Comparison of ENCODE assay signal across 10 cellular contexts in genomic region chr3:69236808-69237707, GRCh38.
DNase-seq lines count a peak whose midpoint lies in the region; TF ChIP-seq lines count a peak whose summit lies in the region.
"Had no signal": no experiment of that assay in that cellular context is flagged by ENCODE, and none has a peak within 500 bp of the region (broad histone marks: within the 10 kb centered on the region; RNA-seq: fewer than 3 reads in every experiment).

No MANE protein-coding gene starts in this region.

- no peak overlapping the region for H3K4me2 ChIP-seq in OCI-LY3 (ENCODE audit: low read length)

- H3K27ac ChIP-seq in OCI-LY3 (ENCODE audit: low read length) (no peak overlapping the region), muscle layer of duodenum (ENCODE audit: low read length) (peak overlapping the region; percentile 33)

- H3K4me3 ChIP-seq in OCI-LY3 (ENCODE audit: low read length) (no peak overlapping the region), endocrine pancreas (ENCODE audit: control insufficient read depth, insufficient read depth, low read length) (peak overlapping the region; percentile 16), muscle layer of duodenum (ENCODE audit: low read depth in 1 of 2, low read length in 2 of 2) (peak overlapping the region in 1 of 2 donors; percentile 53)

- H3K4me1 ChIP-seq in OCI-LY3 (ENCODE audit: low read length) (no peaks in the 10 kb centered on the region), endocrine pancreas (ENCODE audit: control insufficient read depth, insufficient read depth, low read length) (peaks cover 6% of the 10 kb centered on the region), muscle layer of duodenum (ENCODE audit: control insufficient read depth in 1 of 2, insufficient read depth in 2 of 2, low read length in 2 of 2) (peaks cover 0 to 5% of the 10 kb centered on the region in 2 donors)

- no peak overlapping the region for H2AFZ ChIP-seq in OCI-LY3 (ENCODE audit: low read depth, low read length)

- no peaks in the 10 kb centered on the region for H3K79me2 ChIP-seq in OCI-LY3 (ENCODE audit: low read length)

- no peaks in the 10 kb centered on the region for H3K27me3 ChIP-seq in OCI-LY3 (ENCODE audit: low read depth, low read length)
- no peaks in the 10 kb centered on the region for H3K27me3 ChIP-seq in endocrine pancreas (ENCODE audit: control insufficient read depth, insufficient read depth, low read length)
- H3K27me3 ChIP-seq in muscle layer of duodenum (ENCODE audit: low read depth, low read length), result no peaks in the 10 kb centered on the region
- H3K27me3 ChIP-seq: upper lobe of left lung had no signal

- DNase-seq in CD1c-positive myeloid dendritic cell (ENCODE audit: extremely low spot score) (peak; percentile 16), NCI-H226 (no peak), SIG-M5 (lab: John Stamatoyannopoulos, UW) (no peak), DMS53 treated with DMSO at 0.1 percent for 48 hours (lab: John Stamatoyannopoulos, UW; ENCODE audit: unreplicated experiment) (no peak)
- no peak for DNase-seq in stimulated activated CD4-positive, alpha-beta T cell treated with anti-CD3 and anti-CD28 coated beads, Interleukin-2, amount 100 ng/mL, for 24 hours
- DNase-seq: GDM1, upper lobe of left lung had no signal

- H3K9ac ChIP-seq in OCI-LY3 (ENCODE audit: low read length), result no peak overlapping the region
- peak overlapping the region; percentile 44 for H3K9ac ChIP-seq in endocrine pancreas (ENCODE audit: control insufficient read depth, insufficient read depth, low read length)

- H3K36me3 ChIP-seq in OCI-LY3 (replicated peaks; ENCODE audit: low read depth, low read length) (no peaks in the 10 kb centered on the region), endocrine pancreas (ENCODE audit: control insufficient read depth, insufficient read depth, low read length) (no peaks in the 10 kb centered on the region), muscle layer of duodenum (ENCODE audit: control insufficient read depth in 1 of 2, insufficient read depth in 2 of 2, low read length in 2 of 2) (no peaks in the 10 kb centered on the region)

- H4K20me1 ChIP-seq in OCI-LY3 (ENCODE audit: insufficient read depth, low read length), result no peaks in the 10 kb centered on the region

- H3K9me3 ChIP-seq in OCI-LY3 (ENCODE audit: insufficient read depth, low read length), result no peaks in the 10 kb centered on the region
- H3K9me3 ChIP-seq in endocrine pancreas (ENCODE audit: control insufficient read depth, low read length), result no peaks in the 10 kb centered on the region
- no peaks in the 10 kb centered on the region for H3K9me3 ChIP-seq in muscle layer of duodenum (ENCODE audit: control insufficient read depth in 1 of 2, low read length in 2 of 2)
- H3K9me3 ChIP-seq: upper lobe of left lung had no signal

- peak; percentile 37 for TF ChIP-seq CTCF in OCI-LY3 (IDR thresholded peaks at IDR 0.05; ENCODE audit: low read depth, low read length)
